In genomic region chr15:64046347-64047153, GRCh38 we compare ENCODE assay signal across 8 cellular contexts. TPM values are rescaled to one million over a fixed set of nuclear protein-coding genes. Genes with fewer than 3 reads are reported as not detected.
DNase-seq lines count a peak whose midpoint lies in the region; ATAC-seq and TF ChIP-seq lines count a peak whose summit lies in the region.

Gene DAPK2 (minus strand): TSS chr15:64046485. CDS start chr15:64040261, 6,224 bp downstream.

- H3K9me3 Mint-ChIP-seq in activated T-helper 17 cell treated with anti-CD3 and anti-CD28 coated beads, Interleukin-2, amount 50 U/mL, for 72 hours, result no peaks in the 10 kb centered on the region
- H3K9me3 Mint-ChIP-seq in natural killer cell, result no peaks in the 10 kb centered on the region
- H3K9me3 Mint-ChIP-seq in stimulated activated naive B cell treated with anti-CD40 and anti-IgM and Interleukin-4, amounts not matched to agents 10 μg/mL and 1 μg/mL and 100 μg/mL, for 72 hours, result no peaks in the 10 kb centered on the region

- peak within 1 kb of the TSS; percentile 50 for H3K4me3 ChIP-seq in fibroblast of pulmonary artery (replicated peaks; ENCODE audit: low read depth, low read length)

- ATAC-seq in HG03066 (IDR thresholded peaks at IDR 0.05; ENCODE audit: low read depth, unreplicated experiment) (peak; percentile 41), natural killer cell (peak; percentile 92 to 93 (median 92))
- ATAC-seq in activated T-helper 17 cell treated with anti-CD3 and anti-CD28 coated beads, Interleukin-2, amount 50 U/mL, for 72 hours (replicated peaks), result peak; percentile 96
- ATAC-seq in stimulated activated naive B cell treated with anti-CD40 and anti-IgM and Interleukin-4, amounts not matched to agents 10 μg/mL and 1 μg/mL and 100 μg/mL, for 72 hours (replicated peaks), result peak; percentile 49 to 61

- H3K27me3 Mint-ChIP-seq in activated T-helper 17 cell treated with anti-CD3 and anti-CD28 coated beads, Interleukin-2, amount 50 U/mL, for 72 hours, result peaks cover 8% of the 10 kb centered on the region
- peaks cover 18 to 19% of the 10 kb centered on the region in 2 donors for H3K27me3 Mint-ChIP-seq in natural killer cell (ENCODE audit: low read depth in 2 of 2)
- no peaks in the 10 kb centered on the region for H3K27me3 Mint-ChIP-seq in stimulated activated naive B cell treated with anti-CD40 and anti-IgM and Interleukin-4, amounts not matched to agents 10 μg/mL and 1 μg/mL and 100 μg/mL, for 72 hours

- intact Hi-C loops in natural killer cell (cut with micrococcal nuclease), result loop anchor here (1.0 to 10.0 kb wide), 4 partner anchors 101 to 294 kb away; no protein-coding TSS in a partner anchor

- peak within 1 kb of the TSS; percentile 33 for H3K27ac Mint-ChIP-seq in activated T-helper 17 cell treated with anti-CD3 and anti-CD28 coated beads, Interleukin-2, amount 50 U/mL, for 72 hours
- H3K27ac Mint-ChIP-seq in natural killer cell, result peak within 1 kb of the TSS in 1 of 2 donors; percentile 56
- peak within 1 kb of the TSS; percentile 73 for H3K27ac Mint-ChIP-seq in stimulated activated naive B cell treated with anti-CD40 and anti-IgM and Interleukin-4, amounts not matched to agents 10 μg/mL and 1 μg/mL and 100 μg/mL, for 72 hours

- peak; percentile 0 for DNase-seq in DMS153 treated with DMSO at 0.1 percent for 48 hours (lab: John Stamatoyannopoulos, UW; ENCODE audit: unreplicated experiment)
- no peak for DNase-seq in DMS153 (lab: John Stamatoyannopoulos, UW)
- peak; percentile 58 for DNase-seq in RKO (ENCODE audit: low spot score)
- DNase-seq in fibroblast of pulmonary artery (ENCODE audit: low read depth), result peak; percentile 49
- peak; percentile 70 for DNase-seq in natural killer cell
- DNase-seq in stimulated activated naive B cell treated with anti-CD40 and anti-IgM and Interleukin-4, amounts not matched to agents 10 μg/mL and 1 μg/mL and 100 μg/mL, for 72 hours, result peak; percentile 43

- TF ChIP-seq CTCF in fibroblast of pulmonary artery (IDR thresholded peaks at IDR 0.05; ENCODE audit: low read length, missing control alignments), result peak; percentile 36
- TF ChIP-seq CTCF in natural killer cell (IDR thresholded peaks at IDR 0.05), result peak; percentile 77

- H3K36me3 Mint-ChIP-seq in activated T-helper 17 cell treated with anti-CD3 and anti-CD28 coated beads, Interleukin-2, amount 50 U/mL, for 72 hours (ENCODE audit: low read depth), result no peaks in the 10 kb centered on the region
- no peaks in the 10 kb centered on the region for H3K36me3 Mint-ChIP-seq in natural killer cell
- H3K36me3 Mint-ChIP-seq in stimulated activated naive B cell treated with anti-CD40 and anti-IgM and Interleukin-4, amounts not matched to agents 10 μg/mL and 1 μg/mL and 100 μg/mL, for 72 hours, result no peaks in the 10 kb centered on the region

- H3K4me1 Mint-ChIP-seq in activated T-helper 17 cell treated with anti-CD3 and anti-CD28 coated beads, Interleukin-2, amount 50 U/mL, for 72 hours, result peaks cover 5% of the 10 kb centered on the region
- H3K4me1 Mint-ChIP-seq in natural killer cell, result peaks cover 0 to 11% of the 10 kb centered on the region in 2 donors
- peaks cover 51 to 62% of the 10 kb centered on the region in 2 donors for H3K4me1 Mint-ChIP-seq in stimulated activated naive B cell treated with anti-CD40 and anti-IgM and Interleukin-4, amounts not matched to agents 10 μg/mL and 1 μg/mL and 100 μg/mL, for 72 hours

- peak within 1 kb of the TSS; percentile 63 for H3K4me3 Mint-ChIP-seq in activated T-helper 17 cell treated with anti-CD3 and anti-CD28 coated beads, Interleukin-2, amount 50 U/mL, for 72 hours
- H3K4me3 Mint-ChIP-seq in natural killer cell, result peak within 1 kb of the TSS; percentile 82
- peak within 1 kb of the TSS; percentile 71 to 78 for H3K4me3 Mint-ChIP-seq in stimulated activated naive B cell treated with anti-CD40 and anti-IgM and Interleukin-4, amounts not matched to agents 10 μg/mL and 1 μg/mL and 100 μg/mL, for 72 hours

RNA-seq across cellular contexts. Expression of gene DAPK2, which starts in this region (rescaled TPM):
- 10 to 100 TPM in 1 of 2 donors, under 1 TPM in 1; 0.82 to 10.6 TPM for total RNA-seq in activated T-helper 17 cell treated with anti-CD3 and anti-CD28 coated beads, Interleukin-2, amount 50 U/mL, for 72 hours
- 10 to 100 TPM in 1 of 3 donors, 1 to 10 TPM in 2; 3.7 to 25.3 (median 6.0) TPM for total RNA-seq in natural killer cell

Comparison
In these comparisons a context has a peak if more than half of its experiments do, and no peak if none do; other contexts are left out.
1. ATAC-seq: peak in every context shown above with its lines; median percentile 96 in activated T-helper 17 cell treated with anti-CD3 and anti-CD28 coated beads, Interleukin-2, amount 50 U/mL, for 72 hours; 92 in natural killer cell; 55 in stimulated activated naive B cell treated with anti-CD40 and anti-IgM and Interleukin-4, amounts not matched to agents 10 μg/mL and 1 μg/mL and 100 μg/mL, for 72 hours; 41 in HG03066.